1 cellular context compared by ENCODE assay signal in genomic region chr11:5288108-5288911, GRCh38.
TF ChIP-seq lines count a peak whose summit lies in the region.

No MANE protein-coding gene starts in this region.

TF ChIP-seq in K562, 482 proteins besides CTCF, POLR2A, EP300 and RAD21 (continued from another document and continues in another):
- peak; percentile 15; the same call in 1 of the 2 replicates for TF ChIP-seq MXI1 (IDR thresholded peaks at IDR 0.05; ENCODE audit: low read depth, low read length)
- TF ChIP-seq THAP12 (CRISPR knock-in tag; IDR thresholded peaks at IDR 0.05) = no peak
- peak; percentile 18 for TF ChIP-seq TAF9B (IDR thresholded peaks at IDR 0.05; ENCODE audit: partially characterized antibody)
- TF ChIP-seq NR1H2 (CRISPR knock-in tag; IDR thresholded peaks at IDR 0.05) = no peak
- peak; percentile 82 for TF ChIP-seq SOX6 (IDR thresholded peaks at IDR 0.05)
- TF ChIP-seq HDAC3 (IDR thresholded peaks at IDR 0.05; ENCODE audit: borderline replicate concordance, partially characterized antibody) = peak; percentile 57
- TF ChIP-seq SMAD4 (CRISPR knock-in tag; conservative IDR thresholded peaks at IDR 0.05) = peak; percentile 81
- no peak for TF ChIP-seq KLF13 (tag; IDR thresholded peaks at IDR 0.05; ENCODE audit: borderline replicate concordance, low read depth)
- TF ChIP-seq ZNF589 (CRISPR knock-in tag; IDR thresholded peaks at IDR 0.05; ENCODE audit: low read depth) = peak; percentile 77
- peak; percentile 98 for TF ChIP-seq DPF2 (IDR thresholded peaks at IDR 0.05)
- TF ChIP-seq TCF3 (CRISPR knock-in tag; IDR thresholded peaks at IDR 0.05) = peak; percentile 96
- 0 out of 2 replicates have a peak, but pooled peaks have one; percentile 46 for TF ChIP-seq ARID3A (IDR thresholded peaks at IDR 0.05; ENCODE audit: borderline replicate concordance, low read depth, low read length)
- TF ChIP-seq ZNF197 (CRISPR knock-in tag; IDR thresholded peaks at IDR 0.05; ENCODE audit: low read depth) = peak; percentile 79; the same call in 1 of the 2 replicates
- peak; percentile 87 for TF ChIP-seq STAT5A (IDR thresholded peaks at IDR 0.05; ENCODE audit: borderline replicate concordance, low read length)
- TF ChIP-seq SUPT5H (IDR thresholded peaks at IDR 0.05) = peak; percentile 38
- TF ChIP-seq TEAD2 (tag; IDR thresholded peaks at IDR 0.05) = no peak
- TF ChIP-seq ZNF592 (IDR thresholded peaks at IDR 0.05) = peak; percentile 95
- no peak for TF ChIP-seq CBX8 (IDR thresholded peaks at IDR 0.05; ENCODE audit: borderline replicate concordance, extremely low read depth, low read depth, low read length, poor library complexity, severe bottlenecking)
- TF ChIP-seq ZNF212 (CRISPR knock-in tag; IDR thresholded peaks at IDR 0.05) = no peak
- TF ChIP-seq FOXM1 (IDR thresholded peaks at IDR 0.05; ENCODE audit: low read depth) = peak; percentile 63; the same call in 1 of the 2 replicates
- no peak for TF ChIP-seq FOXM1 (CRISPR knock-in tag; IDR thresholded peaks at IDR 0.05; ENCODE audit: low read depth)
- TF ChIP-seq XRCC5 (IDR thresholded peaks at IDR 0.05; ENCODE audit: low read depth, low read length) = no peak
- TF ChIP-seq HMBOX1 (IDR thresholded peaks at IDR 0.05) = peak; percentile 66; the same call in 1 of the 2 replicates
- no peak; the same call in 1 of the 2 replicates for TF ChIP-seq ZNF311 (CRISPR knock-in tag; IDR thresholded peaks at IDR 0.05)
- no peak for TF ChIP-seq ZNF512 (tag; IDR thresholded peaks at IDR 0.05)
- TF ChIP-seq CREM (IDR thresholded peaks at IDR 0.05; ENCODE audit: low read depth) = peak; percentile 59; the same call in 1 of the 2 replicates
- TF ChIP-seq TRIM24 (IDR thresholded peaks at IDR 0.05) = 0 out of 4 replicates have a peak, but pooled peaks of 1 of the 2 experiments have one; percentile 49
- TF ChIP-seq NR2F6 (CRISPR knock-in tag; IDR thresholded peaks at IDR 0.05) = no peak
- peak in 1 of 3 experiments; percentile 52 for TF ChIP-seq YY1 (IDR thresholded peaks at IDR 0.05; ENCODE audit: borderline replicate concordance in 1 of 3, control insufficient read depth in 1 of 3, extremely low read depth in 1 of 3, insufficient read depth in 3 of 3, insufficient read length in 1 of 3, insufficient replicate concordance in 2 of 3, low read depth in 1 of 3, low read length in 2 of 3)
- peak; percentile 87 for TF ChIP-seq MYNN (IDR thresholded peaks at IDR 0.05)
- no peak for TF ChIP-seq MYNN (CRISPR knock-in tag; IDR thresholded peaks at IDR 0.05)
- TF ChIP-seq ARID3B (CRISPR knock-in tag; IDR thresholded peaks at IDR 0.05; ENCODE audit: borderline replicate concordance) = no peak
- TF ChIP-seq ZKSCAN1 (IDR thresholded peaks at IDR 0.05; ENCODE audit: low read depth, low read length) = 0 out of 2 replicates have a peak, but pooled peaks have one; percentile 55
- peak in 1 of 2 experiments; percentile 77; a peak in 3 of 4 replicates for TF ChIP-seq TBL1XR1 (IDR thresholded peaks at IDR 0.05; ENCODE audit: low read length in 2 of 2)
- peak; percentile 60; the same call in 1 of the 2 replicates for TF ChIP-seq MBD2 (IDR thresholded peaks at IDR 0.05; ENCODE audit: borderline replicate concordance, low read depth)
- TF ChIP-seq EP400 (IDR thresholded peaks at IDR 0.05) = peak; percentile 71
- peak; percentile 53 for TF ChIP-seq ZNF766 (CRISPR knock-in tag; conservative IDR thresholded peaks at IDR 0.05)
- TF ChIP-seq CBFA2T3 (IDR thresholded peaks at IDR 0.05) = peak; percentile 95
- no peak for TF ChIP-seq ZBTB40 (IDR thresholded peaks at IDR 0.05)
- no peak for TF ChIP-seq ZBTB40 (CRISPR knock-in tag; IDR thresholded peaks at IDR 0.05)
- peak; percentile 49; the same call in 1 of the 2 replicates for TF ChIP-seq EHMT2 (IDR thresholded peaks at IDR 0.05)
